21 cellular contexts compared by ENCODE assay signal in the genomic region with DNA sequence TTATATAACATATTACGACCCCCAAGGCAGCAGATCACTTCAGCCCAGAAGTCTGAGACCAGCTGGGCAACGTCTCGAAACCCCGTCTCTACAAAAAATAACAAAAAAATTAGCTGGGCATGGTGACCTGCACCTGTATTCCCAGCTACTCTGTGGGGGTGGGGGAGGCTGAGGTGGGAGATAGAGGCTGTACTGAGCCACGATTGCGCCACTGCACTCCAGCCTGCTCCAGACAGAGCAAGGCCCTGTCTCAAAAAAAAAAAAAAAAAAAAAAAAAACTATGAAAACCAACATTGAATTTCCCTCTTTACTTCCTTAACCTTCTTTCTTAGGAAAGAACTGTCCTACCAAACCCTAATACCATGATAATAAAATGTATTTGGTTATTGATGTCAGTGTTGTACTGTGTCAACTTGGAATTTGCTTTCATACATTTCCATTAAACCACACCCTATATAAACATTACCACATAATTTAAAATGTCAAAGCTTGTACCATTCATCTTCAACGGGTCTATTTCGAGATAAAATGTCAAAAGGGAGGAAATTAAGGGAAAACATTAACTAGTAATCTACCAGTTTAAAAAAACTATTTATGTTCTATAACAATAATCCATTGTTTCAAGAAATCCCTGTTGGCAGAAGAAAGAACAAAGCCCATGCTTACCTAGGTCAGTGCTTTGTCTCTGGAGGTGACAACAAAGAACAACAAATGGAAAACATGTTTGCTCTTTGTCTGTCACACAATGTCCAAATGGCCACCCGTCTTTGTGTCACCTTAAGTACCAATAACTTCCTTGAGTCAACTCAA. TPM values are rescaled to one million over a fixed set of nuclear protein-coding genes. Genes with fewer than 3 reads are reported as not detected.
DNase-seq lines count a peak whose midpoint lies in the region; ATAC-seq, FAIRE-seq and TF ChIP-seq lines count a peak whose summit lies in the region.
"Had no signal": no experiment of that assay in that cellular context is flagged by ENCODE, and none has a peak within 500 bp of the region (broad histone marks: within the 10 kb centered on the region; RNA-seq: fewer than 3 reads in every experiment).

No MANE protein-coding gene starts in this region.

- DNase-seq in NCI-H748 treated with DMSO at 0.1 percent for 48 hours (lab: John Stamatoyannopoulos, UW) (peak; percentile 80), foreskin melanocyte (peak; percentile 7), progenitor cell of endocrine pancreas (ENCODE audit: low spot score, unreplicated experiment) (no peak), NCI-H1417 treated with DMSO at 0.1 percent for 48 hours (lab: John Stamatoyannopoulos, UW) (no peak), RCC 7860 (ENCODE audit: low spot score) (no peak)
- DNase-seq: activated CD4-positive, alpha-beta T cell treated with anti-CD3 and anti-CD28 coated beads, Interleukin-2, amount 50 U/mL, for 1 hour; activated effector memory CD4-positive, alpha-beta T cell treated with anti-CD3 and anti-CD28 coated beads, Interleukin-2, amount 50 U/mL, for 16 hours; HFFc6; MM.1S; NCI-H345; substantia nigra; T-helper 17 cell had no signal

- H3K36me3 ChIP-seq in HUES48 (ENCODE audit: control insufficient read depth, insufficient read depth, low read length) = no peaks in the 10 kb centered on the region
- H3K36me3 ChIP-seq: neutrophil had no signal

- peak overlapping the region; percentile 12 for H3K27ac ChIP-seq in HUES48 (ENCODE audit: low read depth, low read length)
- H3K27ac ChIP-seq: neutrophil, VCaP had no signal

- H3K4me1 ChIP-seq in HUES48 (ENCODE audit: control insufficient read depth, insufficient read depth, low read length) = no peaks in the 10 kb centered on the region; the same call in 1 of the 2 replicates

- peaks cover 31% of the 10 kb centered on the region for H3K4me1 Mint-ChIP-seq in progenitor cell of endocrine pancreas (ENCODE audit: low read depth)

- peak overlapping the region; percentile 96 for H3K27ac Mint-ChIP-seq in progenitor cell of endocrine pancreas
- H3K27ac Mint-ChIP-seq: HFFc6, IgD-negative memory B cell, T-helper 17 cell had no signal

- H3K9me3 ChIP-seq in HUES48 (ENCODE audit: control insufficient read depth, insufficient read depth, low read length) = no peaks in the 10 kb centered on the region
- H3K9me3 ChIP-seq: neutrophil had no signal

- H3K4me3 Mint-ChIP-seq in progenitor cell of endocrine pancreas (ENCODE audit: low read depth) = no peak overlapping the region
- H3K4me3 Mint-ChIP-seq: HFFc6, IgD-negative memory B cell, T-helper 17 cell had no signal

- no peak overlapping the region for H3K4me3 ChIP-seq in HUES48 (ENCODE audit: low read depth, low read length)

- peaks cover 16% of the 10 kb centered on the region for H3K36me3 Mint-ChIP-seq in progenitor cell of endocrine pancreas (ENCODE audit: insufficient read depth)

- no peak for FAIRE-seq in RCC 7860 (lab: Jason Lieb, UNC)
- FAIRE-seq: urothelium cell line had no signal

- no peak for ATAC-seq in GM21717 (IDR thresholded peaks at IDR 0.05; ENCODE audit: unreplicated experiment)
- ATAC-seq in HG02852 (IDR thresholded peaks at IDR 0.05; ENCODE audit: unreplicated experiment) = no peak
- ATAC-seq: left lobe of liver, Panc1, T-helper 17 cell had no signal

- H3K9ac ChIP-seq in HUES48 (ENCODE audit: low read depth, low read length) = no peak overlapping the region

- peaks cover 8% of the 10 kb centered on the region for H3K9me3 Mint-ChIP-seq in progenitor cell of endocrine pancreas (ENCODE audit: low read depth)
- H3K9me3 Mint-ChIP-seq: HFFc6, IgD-negative memory B cell had no signal

- TF ChIP-seq CTCF in progenitor cell of endocrine pancreas (IDR thresholded peaks at IDR 0.05; ENCODE audit: unreplicated experiment) = no peak

- H3K27me3 Mint-ChIP-seq in progenitor cell of endocrine pancreas = no peaks in the 10 kb centered on the region
- H3K27me3 Mint-ChIP-seq: IgD-negative memory B cell, T-helper 17 cell had no signal

- H3K27me3 ChIP-seq in HUES48 (ENCODE audit: control insufficient read depth, insufficient read depth, low read length) = no peaks in the 10 kb centered on the region
- H3K27me3 ChIP-seq: neutrophil had no signal

RNA-seq across cellular contexts. Expression of gene GALNT4, which starts 17.4 kb away (rescaled TPM):
- total RNA-seq in progenitor cell of endocrine pancreas = 25.7 and 27.9 TPM in 2 replicates

RNA-seq across cellular contexts. Expression of gene POC1B, which starts 18.6 kb away (rescaled TPM):
- 32.0 and 34.4 TPM in 2 replicates for total RNA-seq in progenitor cell of endocrine pancreas

Comparison
In these comparisons a context has a peak if more than half of its experiments do, and no peak if none do; other contexts are left out.
1. DNase-seq: peak in NCI-H748 treated with DMSO at 0.1 percent for 48 hours (single experiment) and foreskin melanocyte (single experiment); none in progenitor cell of endocrine pancreas (single experiment), NCI-H1417 treated with DMSO at 0.1 percent for 48 hours (single experiment) and RCC 7860 (single experiment).